In genomic region chr20:7358670-7359069, GRCh38 we compare ENCODE assay signal across 23 cellular contexts.
DNase-seq lines count a peak whose midpoint lies in the region; FAIRE-seq and TF ChIP-seq lines count a peak whose summit lies in the region.
"Had no signal": no experiment of that assay in that cellular context is flagged by ENCODE, and none has a peak within 500 bp of the region (broad histone marks: within the 10 kb centered on the region; RNA-seq: fewer than 3 reads in every experiment).

No MANE protein-coding gene starts in this region.

- no peak overlapping the region for H3K4me2 ChIP-seq in keratinocyte (ENCODE audit: control insufficient read depth, extremely low read depth, insufficient read depth, low read depth, low read length)

- H3K9ac ChIP-seq in keratinocyte (ENCODE audit: control insufficient read depth, extremely low read depth, insufficient read depth, low read length) = no peak overlapping the region

- TF ChIP-seq CTCF in brain microvascular endothelial cell (IDR thresholded peaks at IDR 0.05; ENCODE audit: low read depth, low read length, missing control alignments) = peak; percentile 33
- TF ChIP-seq CTCF in keratinocyte (optimal IDR thresholded peaks at IDR 0.05 in 1 of 3, IDR thresholded peaks at IDR 0.05 in 1 of 3, conservative IDR thresholded peaks at IDR 0.05 in 1 of 3; ENCODE audit: extremely low read depth in 1 of 3, insufficient read depth in 2 of 3, low read length in 3 of 3) = no peak

- in situ Hi-C loops in brain microvascular endothelial cell (cut with HindIII; ENCODE audit: low pct_ligation_motif_present, low sequenced_read_pairs) = no loop called here

- H3K9me1 ChIP-seq in keratinocyte (ENCODE audit: control insufficient read depth, extremely low read depth, insufficient read depth, low read length) = no peaks in the 10 kb centered on the region

- no peak overlapping the region for H3K27ac ChIP-seq in brain microvascular endothelial cell
- H3K27ac ChIP-seq in keratinocyte (ENCODE audit: control insufficient read depth, insufficient read depth, low read length) = no peak overlapping the region
- H3K27ac ChIP-seq: psoas muscle, RWPE1 had no signal

- DNase-seq in DMS53 (lab: John Stamatoyannopoulos, UW) (peak; percentile 40), DMS53 treated with DMSO at 0.1 percent for 48 hours (lab: John Stamatoyannopoulos, UW; ENCODE audit: unreplicated experiment) (no peak), HuH-7 (ENCODE audit: low spot score) (peak; percentile 15), brain microvascular endothelial cell (no peak), keratinocyte (ENCODE audit: low read depth, low spot score) (no peak), middle frontal gyrus (ENCODE audit: extremely low spot score, low spot score) (no peak), NCI-H2227 treated with DMSO at 0.1 percent for 48 hours (lab: John Stamatoyannopoulos, UW) (no peak), NCI-H2171 treated with DMSO at 0.1 percent for 48 hours (lab: John Stamatoyannopoulos, UW) (no peak)
- DNase-seq: 8988T; activated B cell treated with CpG ODN at 0.5 μM for 24 hours; activated naive CD4-positive, alpha-beta T cell treated with anti-CD3 and anti-CD28 coated beads, Interleukin-2, amount 50 U/mL, for 16 hours; amygdala; CD4-positive, alpha-beta T cell; glutamatergic neuron; MV-4-11; NCI-H187 treated with DMSO at 0.1 percent for 48 hours; NCI-H446 treated with DMSO at 0.1 percent for 48 hours; psoas muscle; trophoblast cell had no signal

- no peak overlapping the region for H2AFZ ChIP-seq in keratinocyte (ENCODE audit: control insufficient read depth, low read length)

- H3K9me3 ChIP-seq in keratinocyte (ENCODE audit: control insufficient read depth, low read depth, low read length) = no peaks in the 10 kb centered on the region
- H3K9me3 ChIP-seq: HAP-1, psoas muscle had no signal

- peaks cover 7% of the 10 kb centered on the region for H3K4me1 ChIP-seq in keratinocyte (ENCODE audit: control insufficient read depth, extremely low read depth, insufficient read depth, low read length)
- H3K4me1 ChIP-seq: HAP-1, psoas muscle had no signal

- H3K79me2 ChIP-seq in keratinocyte (ENCODE audit: control insufficient read depth, insufficient read depth, low read length) = no peaks in the 10 kb centered on the region

- dilution Hi-C loops in keratinocyte (cut with MboI; ENCODE audit: extremely low pct_ligation_motif_present, low sequenced_read_pairs) = no loop called here

- H3K36me3 ChIP-seq in brain microvascular endothelial cell (replicated peaks) (no peaks in the 10 kb centered on the region), keratinocyte (ENCODE audit: control insufficient read depth in 2 of 2, extremely low read depth in 1 of 2, insufficient read depth in 2 of 2, low read length in 2 of 2) (no peaks in the 10 kb centered on the region)
- H3K36me3 ChIP-seq: HAP-1 had no signal

- peak; percentile 57 for FAIRE-seq in keratinocyte (lab: Jason Lieb, UNC)
- FAIRE-seq: endometrium, G401.6 had no signal

- no peaks in the 10 kb centered on the region for H4K20me1 ChIP-seq in keratinocyte (ENCODE audit: control insufficient read depth, extremely low read depth, insufficient read depth, low read length)

- H3K4me3 ChIP-seq in brain microvascular endothelial cell (ENCODE audit: low read depth, low read length) = no peak overlapping the region
- H3K4me3 ChIP-seq in keratinocyte (ENCODE audit: control insufficient read depth in 2 of 3, extremely low read depth in 1 of 3, insufficient read depth in 2 of 3, low read depth in 1 of 3, low read length in 3 of 3) = no peak overlapping the region
- H3K4me3 ChIP-seq: HAP-1, psoas muscle had no signal

- H3K27me3 ChIP-seq in brain microvascular endothelial cell (replicated peaks) (no peaks in the 10 kb centered on the region), keratinocyte (ENCODE audit: control insufficient read depth, extremely low read depth, insufficient read depth, low read length) (no peaks in the 10 kb centered on the region)

Comparison
In these comparisons a context has a peak if more than half of its experiments do, and no peak if none do; other contexts are left out.
1. DNase-seq: peak in DMS53 (single experiment) and HuH-7 (single experiment); none in DMS53 treated with DMSO at 0.1 percent for 48 hours (single experiment), brain microvascular endothelial cell (single experiment), keratinocyte (single experiment), middle frontal gyrus (single experiment), NCI-H2227 treated with DMSO at 0.1 percent for 48 hours (single experiment) and NCI-H2171 treated with DMSO at 0.1 percent for 48 hours (single experiment).